Comparison of ENCODE assay signal across 10 cellular contexts in genomic region chr16:69073181-69073669, GRCh38. TPM values are rescaled to one million over a fixed set of nuclear protein-coding genes. Genes with fewer than 3 reads are reported as not detected.
A peak's percentile ranks its signal among the peaks of the same experiment; 100 is the strongest.
DNase-seq lines count a peak whose midpoint lies in the region.
"Had no signal": no experiment of that assay in that cellular context is flagged by ENCODE, and none has a peak within 500 bp of the region (broad histone marks: within the 10 kb centered on the region; RNA-seq: fewer than 3 reads in every experiment).

No MANE protein-coding gene starts in this region.

- peak; percentile 92 for DNase-seq in Daoy (ENCODE audit: low read depth)
- DNase-seq in NCI-H69 (lab: John Stamatoyannopoulos, UW): peak; percentile 47
- DNase-seq in epithelial cell of prostate (ENCODE audit: low read depth, low spot score): peak; percentile 88
- no peak for DNase-seq in neuronal stem cell (ENCODE audit: low spot score)
- no peak for DNase-seq in effector CD8-positive, alpha-beta T cell (lab: John Stamatoyannopoulos, UW)
- no peak for DNase-seq in NCI-H524 (lab: John Stamatoyannopoulos, UW)
- no peak for DNase-seq in NCI-H1694 (lab: John Stamatoyannopoulos, UW)
- no peak for DNase-seq in SKM-1 treated with dmso at 0.1 percent for 144 hours (lab: John Stamatoyannopoulos, UW; ENCODE audit: unreplicated experiment)
- DNase-seq: activated CD4-positive, alpha-beta T cell treated with anti-CD3 and anti-CD28 coated beads for 4 hours; left ventricle myocardium superior had no signal

- no peaks in the 10 kb centered on the region for H3K27me3 ChIP-seq in neuronal stem cell (ENCODE audit: control insufficient read depth in 3 of 3, insufficient read depth in 3 of 3, low read depth in 1 of 3, low read length in 3 of 3)

- no peak overlapping the region for H2BK5ac ChIP-seq in neuronal stem cell (ENCODE audit: low read length)

- peak overlapping the region; percentile 92 for H3K27ac ChIP-seq in epithelial cell of prostate
- no peak overlapping the region for H3K27ac ChIP-seq in neuronal stem cell (replicated peaks; ENCODE audit: low read length)

- no peak overlapping the region for H4K8ac ChIP-seq in neuronal stem cell (ENCODE audit: low read depth, low read length)

- H3K4me3 ChIP-seq in neuronal stem cell (ENCODE audit: low read length in 2 of 2): no peak overlapping the region

- no peak overlapping the region for H3K14ac ChIP-seq in neuronal stem cell (ENCODE audit: low read length)

- H2AFZ ChIP-seq in neuronal stem cell (ENCODE audit: low read length): peak overlapping the region; percentile 3

- H3K9ac ChIP-seq in neuronal stem cell (ENCODE audit: low read depth, low read length, poor library complexity): no peak overlapping the region

- H3K23ac ChIP-seq in neuronal stem cell (ENCODE audit: low read depth, low read length, poor library complexity): no peak overlapping the region

- whole genome bisulfite sequencing in neuronal stem cell (ENCODE audit: extremely low coverage in 2 of 2, insufficient read length in 2 of 2, insufficient replicate concordance in 1 of 2), 2 donors: no CpG with 5 or more reads among the region's 8 CpGs

- H3K4me1 ChIP-seq in neuronal stem cell (ENCODE audit: control insufficient read depth in 2 of 2, insufficient read depth in 1 of 2, low read depth in 1 of 2, low read length in 2 of 2): peaks cover 15 to 26% of the 10 kb centered on the region in 2 donors

- H3K79me1 ChIP-seq in neuronal stem cell (ENCODE audit: low read depth, low read length): no peaks in the 10 kb centered on the region

- H2BK120ac ChIP-seq in neuronal stem cell (ENCODE audit: low read depth, low read length): no peak overlapping the region

- H3K18ac ChIP-seq in neuronal stem cell (ENCODE audit: low read length): no peak overlapping the region

- no peaks in the 10 kb centered on the region for H3K9me3 ChIP-seq in neuronal stem cell (replicated peaks in 1 of 2; ENCODE audit: control insufficient read depth in 2 of 2, insufficient read depth in 1 of 2, low read depth in 1 of 2, low read length in 2 of 2)

- H2BK15ac ChIP-seq in neuronal stem cell (ENCODE audit: low read length): no peak overlapping the region

- H2BK12ac ChIP-seq in neuronal stem cell (ENCODE audit: low read length): no peak overlapping the region

- no peak overlapping the region for H4K91ac ChIP-seq in neuronal stem cell (ENCODE audit: low read depth, low read length, poor library complexity)

- H3K4me2 ChIP-seq in neuronal stem cell (ENCODE audit: insufficient read depth, low read length, poor library complexity, severe bottlenecking): no peak overlapping the region

- H3K36me3 ChIP-seq in neuronal stem cell (replicated peaks in 1 of 2; ENCODE audit: control insufficient read depth in 2 of 2, insufficient read depth in 2 of 2, low read length in 2 of 2): no peaks in the 10 kb centered on the region

- H2AK5ac ChIP-seq in neuronal stem cell (ENCODE audit: low read depth, low read length): no peak overlapping the region

- no peak overlapping the region for H3K4ac ChIP-seq in neuronal stem cell (ENCODE audit: low read length)

RNA-seq across cellular contexts. Expression of gene HAS3, which starts 32.2 kb away (rescaled TPM):
- total RNA-seq in Daoy (2014; rRNA removed; shearing (Covaris generic)): 0.09 and 1.5 TPM in 2 replicates
- polyA plus RNA-seq in neuronal stem cell (2013, experiment 1 of 2): 2.0 TPM
- polyA plus RNA-seq in neuronal stem cell (2013, experiment 2 of 2): 2.0 TPM

RNA-seq across cellular contexts. Expression of gene CHTF8, which starts 59.2 kb away (rescaled TPM):
- 32.7 and 46.9 TPM in 2 replicates for total RNA-seq in Daoy (2014; rRNA removed; shearing (Covaris generic))
- 95.4 TPM for polyA plus RNA-seq in neuronal stem cell (2013, experiment 1 of 2)
- 91.8 TPM for polyA plus RNA-seq in neuronal stem cell (2013, experiment 2 of 2)

RNA-seq across cellular contexts. Expression of gene UTP4, which starts 59.2 kb away (rescaled TPM):
- total RNA-seq in Daoy (2014; rRNA removed; shearing (Covaris generic)): 24.3 and 47.0 TPM in 2 replicates
- polyA plus RNA-seq in neuronal stem cell (2013, experiment 1 of 2): 23.3 TPM
- 24.2 TPM for polyA plus RNA-seq in neuronal stem cell (2013, experiment 2 of 2)

Comparison
In these comparisons a context has a peak if more than half of its experiments do, and no peak if none do; other contexts are left out.
1. DNase-seq: peak in Daoy (single experiment), NCI-H69 (single experiment) and epithelial cell of prostate (single experiment); none in neuronal stem cell (single experiment), effector CD8-positive, alpha-beta T cell (single experiment), NCI-H524 (0 of 2), NCI-H1694 (single experiment) and SKM-1 treated with dmso at 0.1 percent for 144 hours (single experiment).